In the genomic region with DNA sequence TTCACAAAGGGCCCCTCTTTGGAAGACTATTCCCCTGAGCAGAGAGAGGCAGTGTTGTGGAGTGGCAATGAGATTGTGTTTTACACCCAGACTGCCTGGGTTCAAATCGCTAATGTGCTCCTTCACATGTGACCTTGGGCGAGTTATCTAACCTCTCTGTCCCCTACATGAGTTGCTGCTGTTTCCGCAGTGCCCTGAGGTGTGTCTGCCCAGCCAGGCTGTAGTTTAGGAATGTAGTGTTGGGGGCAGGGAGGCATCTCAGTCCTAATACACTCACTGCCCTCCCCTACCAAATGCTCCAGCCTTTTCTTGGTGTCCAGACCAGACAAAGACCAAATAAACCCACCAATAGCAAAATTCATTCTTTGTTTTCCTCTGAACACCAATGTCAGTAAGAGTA, we compare ENCODE assay signal across 14 cellular contexts.
"Had no signal": no experiment of that assay in that cellular context is flagged by ENCODE, and none has a peak within 500 bp of the region (broad histone marks: within the 10 kb centered on the region; RNA-seq: fewer than 3 reads in every experiment).

No MANE protein-coding gene starts in this region.

- H3K9me3 ChIP-seq: testis had no signal

- H3K4me1 ChIP-seq: testis had no signal

- H3K4me3 ChIP-seq: hepatocyte, testis had no signal

- H3K4me2 ChIP-seq: hepatocyte had no signal

- DNase-seq: activated CD4-positive, alpha-beta T cell treated with anti-CD3 and anti-CD28 coated beads for 36 hours; activated CD8-positive, alpha-beta T cell treated with anti-CD3 and anti-CD28 coated beads for 36 hours; activated gamma-delta T cell; activated T-cell treated with anti-CD3 and anti-CD28 coated beads, Interleukin-2, amount 50 U/mL, for 48 hours; caudate nucleus; occipital lobe; small intestine; stimulated activated CD4-positive, alpha-beta T cell treated with anti-CD3 and anti-CD28 coated beads, Interleukin-4, amount 100 ng/mL, for 4 hours; stimulated activated CD8-positive, alpha-beta memory T cell treated with anti-CD3 and anti-CD28 coated beads, Interleukin-4, amount 100 ng/mL, for 48 hours; stimulated activated naive CD8-positive, alpha-beta T cell treated with anti-CD3 and anti-CD28 coated beads, Interleukin-15, amount 100 ng/mL, for 72 hours; testis had no signal

- H3K27me3 ChIP-seq: testis had no signal

- H2AFZ ChIP-seq: hepatocyte had no signal

- H3K27ac ChIP-seq: hepatocyte, testis had no signal

- ATAC-seq: activated CD4-positive, alpha-beta T cell treated with anti-CD3 and anti-CD28 coated beads for 36 hours; activated CD8-positive, alpha-beta T cell treated with anti-CD3 and anti-CD28 coated beads for 36 hours; activated naive CD4-positive, alpha-beta T cell treated with anti-CD3 and anti-CD28 coated beads, Interleukin-2, amount 50 U/mL, for 72 hours; esophagus mucosa; stimulated activated naive CD8-positive, alpha-beta T cell treated with anti-CD3 and anti-CD28 coated beads, Interleukin-15, amount 100 ng/mL, for 72 hours had no signal
